ENCODE assay signal across 1 cellular context in the genomic region with DNA sequence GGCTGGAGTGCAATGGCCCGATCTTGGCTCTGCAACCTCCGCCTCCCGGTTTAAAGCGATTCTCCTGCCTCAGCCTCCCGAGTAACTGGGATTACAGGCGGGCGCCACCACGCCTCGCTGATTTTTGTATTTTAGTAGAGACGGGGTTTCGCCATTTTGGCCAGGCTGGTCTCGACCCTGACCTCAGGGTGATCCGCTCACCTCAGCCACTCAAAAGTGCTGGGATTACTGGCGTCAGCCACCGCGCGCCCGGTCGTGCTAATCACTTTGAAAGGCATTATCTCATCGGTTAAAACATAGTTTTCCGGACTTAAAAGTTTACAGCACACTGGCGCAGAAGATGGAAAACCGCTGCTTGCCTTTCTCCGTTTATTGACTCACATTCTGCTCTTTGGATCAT.
TF ChIP-seq lines count a peak whose summit lies in the region.

No MANE protein-coding gene starts in this region.

TF ChIP-seq in IMR-90, 13 proteins besides CTCF, POLR2A, EP300 and RAD21 (continued from another document):
- TF ChIP-seq, protein P1, sequence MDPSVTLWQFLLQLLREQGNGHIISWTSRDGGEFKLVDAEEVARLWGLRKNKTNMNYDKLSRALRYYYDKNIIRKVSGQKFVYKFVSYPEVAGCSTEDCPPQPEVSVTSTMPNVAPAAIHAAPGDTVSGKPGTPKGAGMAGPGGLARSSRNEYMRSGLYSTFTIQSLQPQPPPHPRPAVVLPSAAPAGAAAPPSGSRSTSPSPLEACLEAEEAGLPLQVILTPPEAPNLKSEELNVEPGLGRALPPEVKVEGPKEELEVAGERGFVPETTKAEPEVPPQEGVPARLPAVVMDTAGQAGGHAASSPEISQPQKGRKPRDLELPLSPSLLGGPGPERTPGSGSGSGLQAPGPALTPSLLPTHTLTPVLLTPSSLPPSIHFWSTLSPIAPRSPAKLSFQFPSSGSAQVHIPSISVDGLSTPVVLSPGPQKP (IDR thresholded peaks at IDR 0.05; ENCODE audit: borderline replicate concordance, low read depth, low read length) = no peak
- TF ChIP-seq RFX5 (IDR thresholded peaks at IDR 0.05; ENCODE audit: low read depth, low read length) (no peak), CEBPB (IDR thresholded peaks at IDR 0.05; ENCODE audit: low read depth, low read length) (no peak), FOS (IDR thresholded peaks at IDR 0.05; ENCODE audit: low read depth, low read length) (no peak), MXI1 (IDR thresholded peaks at IDR 0.05; ENCODE audit: borderline replicate concordance, low read depth, low read length) (no peak), CHD1 (IDR thresholded peaks at IDR 0.05; ENCODE audit: low read depth, low read length) (no peak), NFE2L2 (IDR thresholded peaks at IDR 0.05; ENCODE audit: low read depth, low read length) (no peak), MAFK (IDR thresholded peaks at IDR 0.05; ENCODE audit: low read depth, low read length) (no peak)
